Comparison of ENCODE assay signal across 1 cellular context in the genomic region with DNA sequence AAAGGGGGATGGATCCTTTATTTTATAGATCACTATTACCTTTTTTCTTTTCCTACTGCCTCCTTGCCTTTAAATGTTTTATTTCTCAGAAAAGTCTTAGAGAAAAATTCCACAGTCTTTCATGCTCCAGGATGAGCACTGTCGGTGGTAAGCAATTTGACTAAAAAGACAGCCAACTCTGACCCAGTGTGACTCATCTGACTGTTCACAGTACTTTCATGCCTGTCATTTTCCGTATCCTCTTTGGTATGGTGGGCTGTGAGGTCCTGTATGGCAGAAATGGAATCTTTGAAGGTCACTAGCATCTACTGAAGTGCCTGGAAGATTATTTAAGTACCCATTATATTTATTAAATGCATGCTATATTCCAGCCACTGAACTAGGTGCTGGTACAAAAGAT.
TF ChIP-seq lines count a peak whose summit lies in the region.

No MANE protein-coding gene starts in this region.

TF ChIP-seq in IMR-90, 13 proteins besides CTCF, POLR2A, EP300 and RAD21 (continued from another document):
- TF ChIP-seq CHD1 (IDR thresholded peaks at IDR 0.05; ENCODE audit: low read depth, low read length) (no peak), RCOR1 (IDR thresholded peaks at IDR 0.05; ENCODE audit: insufficient replicate concordance, low read length) (no peak), FOS (IDR thresholded peaks at IDR 0.05; ENCODE audit: low read depth, low read length) (0 out of 2 replicates have a peak, but pooled peaks have one; percentile 10)
TF ChIP-seq in IMR-90: peak in this region for 1.
